In genomic region chr17:9924735-9925191, GRCh38 we compare ENCODE assay signal across 7 cellular contexts. TPM values are rescaled to one million over a fixed set of nuclear protein-coding genes. Genes with fewer than 3 reads are reported as not detected.
DNase-seq lines count a peak whose midpoint lies in the region; ATAC-seq and TF ChIP-seq lines count a peak whose summit lies in the region.

No MANE protein-coding gene starts in this region.

- no peaks in the 10 kb centered on the region for H3K9me3 ChIP-seq in HEK293 (ENCODE audit: control insufficient read depth, insufficient read depth, low read depth, low read length)
- H3K9me3 ChIP-seq in neutrophil = no peaks in the 10 kb centered on the region

- peaks cover 6% of the 10 kb centered on the region; the same call in 1 of the 2 replicates for H3K4me1 ChIP-seq in HEK293 (ENCODE audit: control insufficient read depth, insufficient read depth, low read length)
- no peaks in the 10 kb centered on the region for H3K4me1 ChIP-seq in foreskin keratinocyte
- peaks cover under 1 to 1% of the 10 kb centered on the region in 2 experiments for H3K4me1 ChIP-seq in neutrophil (ENCODE audit: control insufficient read depth in 1 of 2, insufficient read depth in 1 of 2, low read depth in 1 of 2, low read length in 1 of 2)

- POLR2A ChIA-PET in HEK293 (lab: Yijun Ruan, JAX) = no interaction called here

- DNase-seq in GF-D8 (lab: John Stamatoyannopoulos, UW) (peak; percentile 45), NCI-H2171 treated with DMSO at 0.1 percent for 48 hours (lab: John Stamatoyannopoulos, UW) (peak; percentile 80), foreskin keratinocyte (peak; percentile 33 to 59)

- CTCF ChIA-PET in HEK293 (lab: Yijun Ruan, JAX) = interaction anchor here (0.5 to 10.4 kb wide), 31 partner anchors 10 to 810 kb away, joined by 3 to 95 read pairs (median 3); partner anchors contain the start of gene RCVRN

- H3K27me3 ChIP-seq in foreskin keratinocyte (no peaks in the 10 kb centered on the region), neutrophil (no peaks in the 10 kb centered on the region)

- H3K4me3 ChIP-seq in HEK293 (ENCODE audit: low read depth, low read length) (no peak overlapping the region), WI38 (ENCODE audit: low read depth, low read length) (no peak overlapping the region), neutrophil (ENCODE audit: low read depth in 1 of 2, low read length in 1 of 2) (no peak overlapping the region)

- no peaks in the 10 kb centered on the region for H3K36me3 ChIP-seq in HEK293 (ENCODE audit: control insufficient read depth in 2 of 2, insufficient read depth in 1 of 2, low read length in 2 of 2)
- peaks cover 72% of the 10 kb centered on the region for H3K36me3 ChIP-seq in neutrophil

- H3K27ac ChIP-seq in HEK293 (ENCODE audit: extremely low read depth, low read depth, low read length) (no peak overlapping the region), foreskin keratinocyte (no peak overlapping the region), neutrophil (peak overlapping the region; percentile 0)

- TF ChIP-seq CTCF in HEK293 (tag by site-specific recombination; IDR thresholded peaks at IDR 0.05) = peak; percentile 69
- peak; percentile 65 for TF ChIP-seq CTCF in WI38 (IDR thresholded peaks at IDR 0.05; ENCODE audit: low read depth, low read length)
- peak; percentile 86 for TF ChIP-seq CTCF in foreskin keratinocyte (conservative IDR thresholded peaks at IDR 0.05)
- TF ChIP-seq CTCF in neutrophil (IDR thresholded peaks at IDR 0.05) = peak; percentile 85

- ATAC-seq in foreskin keratinocyte = peak; percentile 80
- ATAC-seq in HG02981 (IDR thresholded peaks at IDR 0.05; ENCODE audit: unreplicated experiment) = no peak

TF ChIP-seq in HEK293, 187 proteins besides CTCF, POLR2A, EP300 and RAD21:
- TF ChIP-seq HIC1 (tag by site-specific recombination; IDR thresholded peaks at IDR 0.05) = no peak
- TF ChIP-seq WT1 (tag by site-specific recombination; IDR thresholded peaks at IDR 0.05) = no peak
- TF ChIP-seq ZNF221 (tag by site-specific recombination; IDR thresholded peaks at IDR 0.05; ENCODE audit: borderline replicate concordance) = no peak
- TF ChIP-seq ZNF404 (tag by site-specific recombination; IDR thresholded peaks at IDR 0.05) = no peak
- peak; percentile 36; the same call in 1 of the 2 replicates for TF ChIP-seq TCF7L2 (IDR thresholded peaks at IDR 0.05; ENCODE audit: borderline replicate concordance, low read depth, low read length)
- TF ChIP-seq ZNF148 (tag by site-specific recombination; IDR thresholded peaks at IDR 0.05; ENCODE audit: borderline replicate concordance) = no peak
- TF ChIP-seq ELK4 (IDR thresholded peaks at IDR 0.05; ENCODE audit: borderline replicate concordance, low read depth, low read length) = no peak
- TF ChIP-seq PRDM1 (tag by site-specific recombination; IDR thresholded peaks at IDR 0.05) = peak; percentile 55
- no peak for TF ChIP-seq KLF10 (tag by site-specific recombination; IDR thresholded peaks at IDR 0.05)
- no peak for TF ChIP-seq ZNF791 (tag by site-specific recombination; IDR thresholded peaks at IDR 0.05)
- TF ChIP-seq HOXC10 (CRISPR knock-in tag; IDR thresholded peaks at IDR 0.05) = no peak
- 0 out of 2 replicates have a peak, but pooled peaks have one; percentile 76 for TF ChIP-seq ZNF660 (tag by site-specific recombination; IDR thresholded peaks at IDR 0.05)
- TF ChIP-seq KLF1 (tag by site-specific recombination; IDR thresholded peaks at IDR 0.05) = no peak
- TF ChIP-seq ZNF391 (tag by site-specific recombination; IDR thresholded peaks at IDR 0.05; ENCODE audit: borderline replicate concordance, low read depth) = 0 out of 2 replicates have a peak, but pooled peaks have one; percentile 48
- no peak for TF ChIP-seq ZNF398 (tag by site-specific recombination; IDR thresholded peaks at IDR 0.05)
- peak; percentile 76 for TF ChIP-seq GFI1B (tag by site-specific recombination; IDR thresholded peaks at IDR 0.05)
- TF ChIP-seq ZNF654 (tag by site-specific recombination; IDR thresholded peaks at IDR 0.05; ENCODE audit: low read depth) = peak; percentile 99

RNA-seq across cellular contexts. Expression of gene RCVRN, which starts 19.7 kb away (rescaled TPM):
- not detected in 2 replicates for total RNA-seq in foreskin keratinocyte
- not detected in 2 replicates for polyA plus RNA-seq in foreskin keratinocyte
